10 cellular contexts compared by ENCODE assay signal in the genomic region with DNA sequence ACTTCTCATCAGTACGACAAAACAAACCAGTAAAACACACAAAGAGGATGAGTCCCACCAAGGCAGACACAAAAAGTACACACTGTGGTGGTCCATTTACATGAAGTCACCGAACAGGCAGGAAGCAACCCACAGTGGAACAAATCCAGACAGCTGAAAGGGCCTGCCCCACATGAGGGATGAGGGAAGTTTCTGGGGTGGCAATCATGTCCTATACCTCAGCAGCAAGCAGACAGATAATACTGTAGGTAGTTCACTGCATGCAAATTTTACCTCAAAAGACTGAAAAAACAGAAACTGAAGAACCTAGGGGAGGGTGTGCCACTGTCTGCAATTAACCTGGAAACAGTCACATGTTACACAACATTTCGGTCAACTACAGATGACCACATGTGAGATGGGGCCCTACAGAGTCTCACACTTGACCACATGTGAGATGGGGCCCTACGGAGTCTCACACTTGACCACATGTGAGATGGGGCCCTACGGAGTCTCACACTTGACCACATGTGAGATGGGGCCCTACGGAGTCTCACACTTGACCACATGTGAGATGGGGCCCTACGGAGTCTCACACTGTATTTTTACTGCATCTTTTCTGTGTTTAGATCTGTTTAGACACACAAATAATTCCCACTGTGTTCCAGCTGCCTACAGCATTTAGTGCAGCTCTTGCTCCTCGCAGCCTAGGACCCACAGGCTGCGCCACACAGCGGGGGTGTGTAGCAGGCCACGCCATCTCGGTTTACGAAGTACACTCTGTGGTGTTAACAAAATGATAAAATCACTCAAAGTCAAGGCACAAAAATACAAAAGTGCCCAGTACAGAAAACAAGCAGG. TPM values are rescaled to one million over a fixed set of nuclear protein-coding genes. Genes with fewer than 3 reads are reported as not detected.
DNase-seq lines count a peak whose midpoint lies in the region; ATAC-seq and TF ChIP-seq lines count a peak whose summit lies in the region.
"Had no signal": no experiment of that assay in that cellular context is flagged by ENCODE, and none has a peak within 500 bp of the region (broad histone marks: within the 10 kb centered on the region; RNA-seq: fewer than 3 reads in every experiment).

No MANE protein-coding gene starts in this region.

- no peak for TF ChIP-seq POLR2A in spleen (IDR thresholded peaks at IDR 0.05)

- peak overlapping the region; percentile 90 to 95 for H3K4me3 Mint-ChIP-seq in effector memory CD8-positive, alpha-beta T cell

- peak overlapping the region; percentile 94 to 98 for H3K27ac Mint-ChIP-seq in effector memory CD8-positive, alpha-beta T cell

- BruUV-seq in A673 (replicated peaks; lab: Mats Ljungman, UMichigan), result no TSS peak

- POLR2A ChIA-PET in A673 (lab: Charles Lee; ENCODE audit: low non-redundant PET), result no interaction called here

- DNase-seq in A673 (ENCODE audit: low spot score), result peak; percentile 41
- peak in 2 of 3 experiments; percentile 23 to 35 for DNase-seq in effector memory CD8-positive, alpha-beta T cell
- no peak for DNase-seq in D341Med (ENCODE audit: low spot score)
- DNase-seq in SIG-M5 (lab: John Stamatoyannopoulos, UW), result no peak
- DNase-seq in spleen, result no peak
- no peak for DNase-seq in left lobe of liver (ENCODE audit: low spot score)

- peaks cover 6% of the 10 kb centered on the region for H3K4me1 ChIP-seq in A673 (ENCODE audit: insufficient read depth, low read length, poor library complexity, severe bottlenecking)
- H3K4me1 ChIP-seq in spleen, result peaks cover 0 to 48% (median 18%) of the 10 kb centered on the region in 6 donors

- intact Hi-C loops in A673 (cut with micrococcal nuclease; ENCODE audit: unreplicated experiment), result no loop called here
- intact Hi-C loops in spleen (cut with DNase I; ENCODE audit: low total_unique reads), result no loop called here

- peaks cover 51% of the 10 kb centered on the region for H3K36me3 ChIP-seq in A673 (ENCODE audit: insufficient read depth, low read length, poor library complexity, severe bottlenecking)
- peaks cover 0 to 100% (median 59%) of the 10 kb centered on the region in 6 donors for H3K36me3 ChIP-seq in spleen

- H3K36me3 Mint-ChIP-seq in effector memory CD8-positive, alpha-beta T cell (ENCODE audit: insufficient read depth), result peaks cover 35% of the 10 kb centered on the region

- H3K4me3 ChIP-seq in A673 (ENCODE audit: low read depth, low read length, poor library complexity, severe bottlenecking), result no peak overlapping the region
- no peak overlapping the region for H3K4me3 ChIP-seq in spleen
- H3K4me3 ChIP-seq: SK-N-MC had no signal

- CTCF ChIA-PET in A673 (lab: Charles Lee), result no interaction called here

- H3K27ac ChIP-seq in A673 (ENCODE audit: low read depth, low read length, poor library complexity, severe bottlenecking) (peak overlapping the region; percentile 21), spleen (peak overlapping the region in 4 of 8 donors; percentile 37 to 70 (median 48))
- H3K27ac ChIP-seq: SK-N-MC had no signal

- WGBS in spleen, 5 donors, result 68 to 77% (median 71%) methylated on average over 12 to 13 of the region's 13 CpGs

- H3K9me3 Mint-ChIP-seq in effector memory CD8-positive, alpha-beta T cell, result no peaks in the 10 kb centered on the region

- TF ChIP-seq CTCF in A673 (conservative IDR thresholded peaks at IDR 0.05; ENCODE audit: low read depth, low read length) (no peak), spleen (IDR thresholded peaks at IDR 0.05 in 8 of 11, conservative IDR thresholded peaks at IDR 0.05 in 3 of 11) (no peak)

- H3K27me3 ChIP-seq in A673 (replicated peaks; ENCODE audit: insufficient read depth, low read depth, low read length, poor library complexity) (no peaks in the 10 kb centered on the region), spleen (replicated peaks in 1 of 7) (no peaks in the 10 kb centered on the region)

- no peaks in the 10 kb centered on the region for H3K27me3 Mint-ChIP-seq in effector memory CD8-positive, alpha-beta T cell

- peaks cover 42 to 51% of the 10 kb centered on the region in 2 donors for H3K4me1 Mint-ChIP-seq in effector memory CD8-positive, alpha-beta T cell (ENCODE audit: low read depth in 2 of 2)

- H3K9me3 ChIP-seq in A673 (ENCODE audit: low read depth, low read length, poor library complexity, severe bottlenecking) (no peaks in the 10 kb centered on the region), spleen (no peaks in the 10 kb centered on the region)

- ATAC-seq in GM19043 (IDR thresholded peaks at IDR 0.05; ENCODE audit: low read depth, unreplicated experiment) (peak; percentile 88), HG03108 (IDR thresholded peaks at IDR 0.05; ENCODE audit: unreplicated experiment) (peak; percentile 89), left lobe of liver (no peak)
- ATAC-seq in effector memory CD8-positive, alpha-beta T cell (replicated peaks), result peak; percentile 70

RNA-seq across cellular contexts. Expression of gene PCID2, which starts 22.2 kb away (rescaled TPM):
- total RNA-seq in A673 (2021) (67.5 and 70.7 TPM in 2 replicates), spleen (10 to 100 TPM; 38.4 to 71.0 (median 49.9) TPM), left lobe of liver (14.9 TPM)
- polyA plus RNA-seq in spleen, result 10 to 100 TPM; 34.3 to 45.6 (median 41.2) TPM

RNA-seq across cellular contexts. Expression of gene CUL4A, which starts 23.1 kb away (rescaled TPM):
- total RNA-seq in A673 (2021) (78.8 and 87.5 TPM in 2 replicates), spleen (10 to 100 TPM; 54.8 to 99.3 (median 70.1) TPM), left lobe of liver (30.4 TPM)
- 10 to 100 TPM; 24.4 to 35.6 (median 34.7) TPM for polyA plus RNA-seq in spleen

RNA-seq across cellular contexts. Expression of gene PROZ, which starts 27.8 kb away (rescaled TPM):
- total RNA-seq in A673 (2021), result not detected in 2 replicates
- not detected for total RNA-seq in spleen
- polyA plus RNA-seq in spleen, result under 1 TPM in 1 of 3 donors, not detected in 2; 0.11 TPM
- total RNA-seq in left lobe of liver, result 50.2 TPM
- total RNA-seq: glomerular endothelial cell had no signal

Comparison
In these comparisons a context has a peak if more than half of its experiments do, and no peak if none do; other contexts are left out.
1. DNase-seq: peak in A673 (single experiment) and effector memory CD8-positive, alpha-beta T cell (2 of 3); none in D341Med (single experiment), SIG-M5 (single experiment), spleen (single experiment) and left lobe of liver (single experiment).
2. RNA of gene PROZ, which starts 27.8 kb away (total RNA-seq): 50.2 TPM in left lobe of liver (single experiment); not detected in A673 and not detected in spleen; every median in the first group is over 10 times any median in the second.